In the genomic region with DNA sequence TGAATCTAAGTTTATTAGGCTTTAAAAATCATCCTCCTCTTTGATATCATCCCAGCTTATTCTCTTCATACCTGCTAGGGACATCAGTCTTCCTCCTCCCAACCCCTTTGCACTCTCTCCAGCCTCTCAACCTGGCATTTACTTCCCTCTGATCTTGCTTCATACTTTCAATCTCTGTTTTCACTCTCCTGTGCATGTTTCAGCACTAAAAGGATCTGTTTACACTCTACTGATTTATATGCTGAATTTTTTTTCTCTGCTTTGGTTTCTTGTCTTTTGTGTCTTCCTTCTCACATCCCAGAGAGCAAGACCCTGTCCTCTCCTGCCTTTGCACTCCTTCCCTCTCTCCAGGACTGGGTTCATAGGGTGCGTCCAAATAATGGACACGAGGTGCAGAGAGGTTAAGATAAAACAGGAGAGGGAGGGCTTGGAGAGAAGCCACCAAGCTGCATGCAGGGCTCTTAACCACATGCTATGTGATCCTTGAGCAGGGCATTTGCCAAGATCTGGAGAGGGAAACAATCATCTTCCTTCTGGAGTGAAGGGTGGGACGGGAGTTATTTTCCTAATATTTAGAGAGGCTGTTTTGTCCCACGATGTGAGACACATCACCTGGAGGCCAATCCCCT, we compare ENCODE assay signal across 15 cellular contexts. TPM values are rescaled to one million over a fixed set of nuclear protein-coding genes. Genes with fewer than 3 reads are reported as not detected.
DNase-seq lines count a peak whose midpoint lies in the region; FAIRE-seq and TF ChIP-seq lines count a peak whose summit lies in the region.
"Had no signal": no experiment of that assay in that cellular context is flagged by ENCODE, and none has a peak within 500 bp of the region (broad histone marks: within the 10 kb centered on the region; RNA-seq: fewer than 3 reads in every experiment).

No MANE protein-coding gene starts in this region.

- no peaks in the 10 kb centered on the region for H3K9me1 ChIP-seq in endothelial cell of umbilical vein (replicated peaks; ENCODE audit: control insufficient read depth, extremely low read depth, insufficient read depth, low read length)

- H3K27me3 ChIP-seq in endothelial cell of umbilical vein (ENCODE audit: control insufficient read depth in 2 of 2, insufficient read depth in 2 of 2, low read length in 2 of 2) (peaks cover 73 to 83% of the 10 kb centered on the region in 2 experiments), BE2C (peaks cover 78% of the 10 kb centered on the region)

- no peaks in the 10 kb centered on the region for H3K36me3 ChIP-seq in endothelial cell of umbilical vein (ENCODE audit: control insufficient read depth in 2 of 2, extremely low read depth in 1 of 2, insufficient read depth in 2 of 2, low read length in 2 of 2)
- no peaks in the 10 kb centered on the region for H3K36me3 ChIP-seq in BE2C
- H3K36me3 ChIP-seq: heart right ventricle had no signal

- H3K4me3 ChIP-seq in endothelial cell of umbilical vein (replicated peaks in 1 of 3; ENCODE audit: insufficient read depth in 1 of 3, low read depth in 1 of 3, low read length in 3 of 3) (no peak overlapping the region), BE2C (ENCODE audit: low read depth, low read length) (no peak overlapping the region)
- H3K4me3 ChIP-seq: heart right ventricle had no signal

- DNase-seq in NCI-H1092 treated with DMSO at 0.1 percent for 48 hours (lab: John Stamatoyannopoulos, UW) (peak; percentile 23), NCI-H1092 (lab: John Stamatoyannopoulos, UW) (no peak), NCI-H2171 treated with DMSO at 0.1 percent for 48 hours (lab: John Stamatoyannopoulos, UW) (peak; percentile 79), endothelial cell of umbilical vein (ENCODE audit: low read depth, low spot score) (no peak), retina (peak; percentile 35), BE2C (no peak), AG20443 (ENCODE audit: low spot score) (no peak), activated T-cell treated with anti-CD3 and anti-CD28 coated beads for 4 hours (no peak)
- DNase-seq: 8988T; activated CD4-positive, alpha-beta T cell treated with anti-CD3 and anti-CD28 coated beads, Interleukin-2, amount 50 U/mL, for 48 hours; activated naive CD4-positive, alpha-beta T cell treated with anti-CD3 and anti-CD28 coated beads, Interleukin-2, amount 10 ng/mL, durations not matched to agents 7 days and 5 days; heart right ventricle; midbrain; NK-92 treated with Interleukin-12 subunit alpha and Interleukin-12 subunit beta, amount 100 ng/mL, for 24 hours; right cardiac atrium had no signal

- POLR2A ChIA-PET in endothelial cell of umbilical vein (lab: Charles Lee): no interaction called here

- no peak overlapping the region for H3K9ac ChIP-seq in endothelial cell of umbilical vein (replicated peaks; ENCODE audit: extremely low read depth, insufficient read depth, low read length)

- no peaks in the 10 kb centered on the region for H4K20me1 ChIP-seq in endothelial cell of umbilical vein (replicated peaks; ENCODE audit: control insufficient read depth, extremely low read depth, insufficient read depth, low read length)

- intact Hi-C loops in endothelial cell of umbilical vein (cut with micrococcal nuclease): loop anchor here (10.0 kb wide), 1 partner anchor 450 kb away; no protein-coding TSS in a partner anchor

- no peak for FAIRE-seq in endothelial cell of umbilical vein (lab: Jason Lieb, UNC)

- TF ChIP-seq CTCF in endothelial cell of umbilical vein (IDR thresholded peaks at IDR 0.05; ENCODE audit: extremely low read depth in 1 of 2, insufficient read depth in 1 of 2, low read depth in 1 of 2, low read length in 2 of 2): no peak
- TF ChIP-seq CTCF in BE2C (IDR thresholded peaks at IDR 0.05; ENCODE audit: low read depth, low read length): no peak

- peaks cover 3% of the 10 kb centered on the region for H3K4me1 ChIP-seq in endothelial cell of umbilical vein (ENCODE audit: control insufficient read depth, extremely low read depth, insufficient read depth, low read length)
- H3K4me1 ChIP-seq in BE2C: peaks cover 3% of the 10 kb centered on the region; the same call in 1 of the 2 replicates

- H2AFZ ChIP-seq in endothelial cell of umbilical vein (ENCODE audit: low read depth, low read length): no peak overlapping the region

- H3K79me2 ChIP-seq in endothelial cell of umbilical vein (ENCODE audit: control insufficient read depth, insufficient read depth, low read length): no peaks in the 10 kb centered on the region

- no peak for TF ChIP-seq POLR2A in endothelial cell of umbilical vein (IDR thresholded peaks at IDR 0.05; ENCODE audit: low read depth, low read length)

- H3K9me3 ChIP-seq in endothelial cell of umbilical vein (replicated peaks; ENCODE audit: control insufficient read depth, insufficient read depth, low read length): no peaks in the 10 kb centered on the region
- no peaks in the 10 kb centered on the region for H3K9me3 ChIP-seq in BE2C
- H3K9me3 ChIP-seq: heart right ventricle had no signal

- CTCF ChIA-PET in endothelial cell of umbilical vein (lab: Charles Lee): interaction anchor here (1.5 to 3.7 kb wide), 3 partner anchors 9 to 447 kb away, joined by 4 to 69 read pairs (median 5); no protein-coding TSS in a partner anchor

- no TSS peak for BruUV-seq in endothelial cell of umbilical vein (replicated peaks; lab: Mats Ljungman, UMichigan)

- no peak overlapping the region for H3K4me2 ChIP-seq in endothelial cell of umbilical vein (ENCODE audit: insufficient read depth, low read length)

- dilution Hi-C loops in endothelial cell of umbilical vein (cut with MboI; ENCODE audit: extremely low pct_ligation_motif_present, low sequenced_read_pairs): no loop called here

- H3K27ac ChIP-seq in endothelial cell of umbilical vein (ENCODE audit: insufficient read depth, low read depth, low read length): no peak overlapping the region
- H3K27ac ChIP-seq: heart right ventricle had no signal

TF ChIP-seq in endothelial cell of umbilical vein, 7 proteins besides CTCF, POLR2A, EP300 and RAD21:
- no peak for TF ChIP-seq MYC (IDR thresholded peaks at IDR 0.05; ENCODE audit: low read depth, low read length)
- no peak for TF ChIP-seq POLR2AphosphoS5 (IDR thresholded peaks at IDR 0.05; ENCODE audit: insufficient read depth, low read depth, low read length)
- TF ChIP-seq FOS (IDR thresholded peaks at IDR 0.05; ENCODE audit: borderline replicate concordance, insufficient read depth, low read length): no peak
- no peak for TF ChIP-seq GATA2 (IDR thresholded peaks at IDR 0.05; ENCODE audit: insufficient read depth, insufficient read length, low read depth, low read length)
- no peak for TF ChIP-seq JUN (IDR thresholded peaks at IDR 0.05; ENCODE audit: borderline replicate concordance, insufficient read depth, insufficient read length, low read depth)
- TF ChIP-seq EZH2 (IDR thresholded peaks at IDR 0.05; ENCODE audit: borderline replicate concordance, low read depth, low read length, severe bottlenecking): peak; percentile 13
- TF ChIP-seq, protein P1, sequence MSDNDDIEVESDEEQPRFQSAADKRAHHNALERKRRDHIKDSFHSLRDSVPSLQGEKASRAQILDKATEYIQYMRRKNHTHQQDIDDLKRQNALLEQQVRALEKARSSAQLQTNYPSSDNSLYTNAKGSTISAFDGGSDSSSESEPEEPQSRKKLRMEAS (IDR thresholded peaks at IDR 0.05; ENCODE audit: insufficient read depth, insufficient read length): no peak
TF ChIP-seq in endothelial cell of umbilical vein: peak in this region for 1.

RNA-seq across cellular contexts. Expression of gene CISTR, which starts 3.0 kb away (rescaled TPM):
- not detected in 2 replicates for total RNA-seq in endothelial cell of umbilical vein
- not detected in 2 replicates for polyA plus RNA-seq in endothelial cell of umbilical vein
- not detected in 2 replicates for polyA plus RNA-seq in endothelial cell of umbilical vein (2011; cell fraction: cytosol; rRNA removed)
- not detected in 2 replicates for polyA plus RNA-seq in endothelial cell of umbilical vein (2011; cell fraction: nucleus; rRNA removed)
- polyA plus RNA-seq in endothelial cell of umbilical vein (2012): not detected in 2 replicates
- not detected in 2 replicates for polyA minus RNA-seq in endothelial cell of umbilical vein
- polyA minus RNA-seq in endothelial cell of umbilical vein (2011; cell fraction: cytosol; rRNA and poly(A)+ RNA removed): not detected
- not detected in 2 replicates for polyA minus RNA-seq in endothelial cell of umbilical vein (2011; cell fraction: nucleus; rRNA and poly(A)+ RNA removed)
- not detected for polyA plus RNA-seq in BE2C (2012; ENCODE audit: insufficient read depth, insufficient read length, low read depth)

RNA-seq across cellular contexts. Expression of gene CALCOCO1, which starts 27.5 kb away (rescaled TPM):
- 61.8 and 70.9 TPM in 2 replicates for total RNA-seq in endothelial cell of umbilical vein
- 135 and 146 TPM in 2 replicates for polyA plus RNA-seq in endothelial cell of umbilical vein
- polyA plus RNA-seq in endothelial cell of umbilical vein (2011; cell fraction: cytosol; rRNA removed): 59.0 and 74.5 TPM in 2 replicates
- polyA plus RNA-seq in endothelial cell of umbilical vein (2011; cell fraction: nucleus; rRNA removed): 435 and 521 TPM in 2 replicates
- polyA plus RNA-seq in endothelial cell of umbilical vein (2012): 63.7 and 64.1 TPM in 2 replicates
- polyA minus RNA-seq in endothelial cell of umbilical vein: 102 and 136 TPM in 2 replicates
- 8.0 TPM for polyA minus RNA-seq in endothelial cell of umbilical vein (2011; cell fraction: cytosol; rRNA and poly(A)+ RNA removed)
- 79.0 and 96.8 TPM in 2 replicates for polyA minus RNA-seq in endothelial cell of umbilical vein (2011; cell fraction: nucleus; rRNA and poly(A)+ RNA removed)
- 13.1 TPM for polyA plus RNA-seq in BE2C (2012; ENCODE audit: insufficient read depth, insufficient read length, low read depth)

Comparison
In these comparisons a context has a peak if more than half of its experiments do, and no peak if none do; other contexts are left out.
1. DNase-seq: peak in NCI-H1092 treated with DMSO at 0.1 percent for 48 hours (single experiment), NCI-H2171 treated with DMSO at 0.1 percent for 48 hours (single experiment) and retina (single experiment); none in NCI-H1092 (single experiment), endothelial cell of umbilical vein (single experiment), BE2C (single experiment), AG20443 (single experiment) and activated T-cell treated with anti-CD3 and anti-CD28 coated beads for 4 hours (single experiment).